ENCODE assay signal across 1 cellular context in genomic region chr11:61682093-61682732, GRCh38.
TF ChIP-seq lines count a peak whose summit lies in the region.

No MANE protein-coding gene starts in this region.

TF ChIP-seq in HepG2, 621 proteins besides CTCF, POLR2A, EP300 and RAD21 (continued from another document and continues in another):
- TF ChIP-seq ZNF318 (CRISPR knock-in tag; IDR thresholded peaks at IDR 0.05) (no peak), SMARCC2 (IDR thresholded peaks at IDR 0.05) (no peak), PRMT3 (CRISPR knock-in tag; IDR thresholded peaks at IDR 0.05; ENCODE audit: borderline replicate concordance, low read depth) (no peak), ZFP37 (CRISPR knock-in tag; IDR thresholded peaks at IDR 0.05; ENCODE audit: borderline replicate concordance) (peak; percentile 96; the same call in 1 of the 2 replicates), ESRRA (CRISPR knock-in tag; IDR thresholded peaks at IDR 0.05; ENCODE audit: low read depth) (peak; percentile 93), PLSCR1 (CRISPR knock-in tag; IDR thresholded peaks at IDR 0.05; ENCODE audit: borderline replicate concordance) (no peak), IRX3 (CRISPR knock-in tag; IDR thresholded peaks at IDR 0.05; ENCODE audit: borderline replicate concordance, low read depth) (peak; percentile 73; the same call in 1 of the 2 replicates), TAF15 (IDR thresholded peaks at IDR 0.05; ENCODE audit: low read depth, low read length, poor library complexity, severe bottlenecking) (no peak), HNF4A (CRISPR knock-in tag; IDR thresholded peaks at IDR 0.05) (peak; percentile 90), ZNF180 (CRISPR knock-in tag; IDR thresholded peaks at IDR 0.05; ENCODE audit: borderline replicate concordance, low read depth) (no peak), ZNF775 (CRISPR knock-in tag; IDR thresholded peaks at IDR 0.05; ENCODE audit: borderline replicate concordance) (0 out of 2 replicates have a peak, but pooled peaks have one; percentile 44), MLLT10 (CRISPR knock-in tag; IDR thresholded peaks at IDR 0.05) (no peak), ZNF121 (CRISPR knock-in tag; IDR thresholded peaks at IDR 0.05) (no peak), ZNF891 (CRISPR knock-in tag; IDR thresholded peaks at IDR 0.05) (peak; percentile 71; the same call in 1 of the 2 replicates), ZXDC (CRISPR knock-in tag; IDR thresholded peaks at IDR 0.05) (peak; percentile 76; the same call in 1 of the 2 replicates), ZNF619 (CRISPR knock-in tag; IDR thresholded peaks at IDR 0.05) (no peak; the same call in 1 of the 2 replicates), ZNF605 (CRISPR knock-in tag; IDR thresholded peaks at IDR 0.05) (peak; percentile 99), ZNF713 (CRISPR knock-in tag; IDR thresholded peaks at IDR 0.05) (no peak), ZNF530 (CRISPR knock-in tag; IDR thresholded peaks at IDR 0.05; ENCODE audit: low read depth) (no peak), ZBTB25 (CRISPR knock-in tag; IDR thresholded peaks at IDR 0.05) (peak; percentile 90), RNF219 (CRISPR knock-in tag; IDR thresholded peaks at IDR 0.05) (no peak), DRAP1 (CRISPR knock-in tag; IDR thresholded peaks at IDR 0.05) (peak; percentile 41; the same call in 1 of the 2 replicates), GATAD2A (CRISPR knock-in tag; IDR thresholded peaks at IDR 0.05) (peak; percentile 91), ELK4 (CRISPR knock-in tag; IDR thresholded peaks at IDR 0.05; ENCODE audit: borderline replicate concordance) (no peak), TRIM24 (CRISPR knock-in tag; IDR thresholded peaks at IDR 0.05) (no peak), AGO1 (IDR thresholded peaks at IDR 0.05; ENCODE audit: low read depth, low read length, poor library complexity, severe bottlenecking) (no peak), ZNF382 (CRISPR knock-in tag; IDR thresholded peaks at IDR 0.05; ENCODE audit: borderline replicate concordance) (no peak)
- TF ChIP-seq, protein P1, sequence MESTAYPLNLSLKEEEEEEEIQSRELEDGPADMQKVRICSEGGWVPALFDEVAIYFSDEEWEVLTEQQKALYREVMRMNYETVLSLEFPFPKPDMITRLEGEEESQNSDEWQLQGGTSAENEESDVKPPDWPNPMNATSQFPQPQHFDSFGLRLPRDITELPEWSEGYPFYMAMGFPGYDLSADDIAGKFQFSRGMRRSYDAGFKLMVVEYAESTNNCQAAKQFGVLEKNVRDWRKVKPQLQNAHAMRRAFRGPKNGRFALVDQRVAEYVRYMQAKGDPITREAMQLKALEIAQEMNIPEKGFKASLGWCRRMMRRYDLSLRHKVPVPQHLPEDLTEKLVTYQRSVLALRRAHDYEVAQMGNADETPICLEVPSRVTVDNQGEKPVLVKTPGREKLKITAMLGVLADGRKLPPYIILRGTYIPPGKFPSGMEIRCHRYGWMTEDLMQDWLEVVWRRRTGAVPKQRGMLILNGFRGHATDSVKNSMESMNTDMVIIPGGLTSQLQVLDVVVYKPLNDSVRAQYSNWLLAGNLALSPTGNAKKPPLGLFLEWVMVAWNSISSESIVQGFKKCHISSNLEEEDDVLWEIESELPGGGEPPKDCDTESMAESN (CRISPR knock-in tag; conservative IDR thresholded peaks at IDR 0.05): peak; percentile 81
- TF ChIP-seq, protein P2, sequence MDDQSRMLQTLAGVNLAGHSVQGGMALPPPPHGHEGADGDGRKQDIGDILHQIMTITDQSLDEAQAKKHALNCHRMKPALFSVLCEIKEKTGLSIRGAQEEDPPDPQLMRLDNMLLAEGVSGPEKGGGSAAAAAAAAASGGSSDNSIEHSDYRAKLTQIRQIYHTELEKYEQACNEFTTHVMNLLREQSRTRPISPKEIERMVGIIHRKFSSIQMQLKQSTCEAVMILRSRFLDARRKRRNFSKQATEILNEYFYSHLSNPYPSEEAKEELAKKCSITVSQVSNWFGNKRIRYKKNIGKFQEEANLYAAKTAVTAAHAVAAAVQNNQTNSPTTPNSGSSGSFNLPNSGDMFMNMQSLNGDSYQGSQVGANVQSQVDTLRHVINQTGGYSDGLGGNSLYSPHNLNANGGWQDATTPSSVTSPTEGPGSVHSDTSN (CRISPR knock-in tag; IDR thresholded peaks at IDR 0.05; ENCODE audit: borderline replicate concordance): no peak
- TF ChIP-seq, protein P3, sequence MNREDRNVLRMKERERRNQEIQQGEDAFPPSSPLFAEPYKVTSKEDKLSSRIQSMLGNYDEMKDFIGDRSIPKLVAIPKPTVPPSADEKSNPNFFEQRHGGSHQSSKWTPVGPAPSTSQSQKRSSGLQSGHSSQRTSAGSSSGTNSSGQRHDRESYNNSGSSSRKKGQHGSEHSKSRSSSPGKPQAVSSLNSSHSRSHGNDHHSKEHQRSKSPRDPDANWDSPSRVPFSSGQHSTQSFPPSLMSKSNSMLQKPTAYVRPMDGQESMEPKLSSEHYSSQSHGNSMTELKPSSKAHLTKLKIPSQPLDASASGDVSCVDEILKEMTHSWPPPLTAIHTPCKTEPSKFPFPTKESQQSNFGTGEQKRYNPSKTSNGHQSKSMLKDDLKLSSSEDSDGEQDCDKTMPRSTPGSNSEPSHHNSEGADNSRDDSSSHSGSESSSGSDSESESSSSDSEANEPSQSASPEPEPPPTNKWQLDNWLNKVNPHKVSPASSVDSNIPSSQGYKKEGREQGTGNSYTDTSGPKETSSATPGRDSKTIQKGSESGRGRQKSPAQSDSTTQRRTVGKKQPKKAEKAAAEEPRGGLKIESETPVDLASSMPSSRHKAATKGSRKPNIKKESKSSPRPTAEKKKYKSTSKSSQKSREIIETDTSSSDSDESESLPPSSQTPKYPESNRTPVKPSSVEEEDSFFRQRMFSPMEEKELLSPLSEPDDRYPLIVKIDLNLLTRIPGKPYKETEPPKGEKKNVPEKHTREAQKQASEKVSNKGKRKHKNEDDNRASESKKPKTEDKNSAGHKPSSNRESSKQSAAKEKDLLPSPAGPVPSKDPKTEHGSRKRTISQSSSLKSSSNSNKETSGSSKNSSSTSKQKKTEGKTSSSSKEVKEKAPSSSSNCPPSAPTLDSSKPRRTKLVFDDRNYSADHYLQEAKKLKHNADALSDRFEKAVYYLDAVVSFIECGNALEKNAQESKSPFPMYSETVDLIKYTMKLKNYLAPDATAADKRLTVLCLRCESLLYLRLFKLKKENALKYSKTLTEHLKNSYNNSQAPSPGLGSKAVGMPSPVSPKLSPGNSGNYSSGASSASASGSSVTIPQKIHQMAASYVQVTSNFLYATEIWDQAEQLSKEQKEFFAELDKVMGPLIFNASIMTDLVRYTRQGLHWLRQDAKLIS (CRISPR knock-in tag; IDR thresholded peaks at IDR 0.05): 0 out of 2 replicates have a peak, but pooled peaks have one; percentile 46
